8 cellular contexts compared by ENCODE assay signal in the genomic region with DNA sequence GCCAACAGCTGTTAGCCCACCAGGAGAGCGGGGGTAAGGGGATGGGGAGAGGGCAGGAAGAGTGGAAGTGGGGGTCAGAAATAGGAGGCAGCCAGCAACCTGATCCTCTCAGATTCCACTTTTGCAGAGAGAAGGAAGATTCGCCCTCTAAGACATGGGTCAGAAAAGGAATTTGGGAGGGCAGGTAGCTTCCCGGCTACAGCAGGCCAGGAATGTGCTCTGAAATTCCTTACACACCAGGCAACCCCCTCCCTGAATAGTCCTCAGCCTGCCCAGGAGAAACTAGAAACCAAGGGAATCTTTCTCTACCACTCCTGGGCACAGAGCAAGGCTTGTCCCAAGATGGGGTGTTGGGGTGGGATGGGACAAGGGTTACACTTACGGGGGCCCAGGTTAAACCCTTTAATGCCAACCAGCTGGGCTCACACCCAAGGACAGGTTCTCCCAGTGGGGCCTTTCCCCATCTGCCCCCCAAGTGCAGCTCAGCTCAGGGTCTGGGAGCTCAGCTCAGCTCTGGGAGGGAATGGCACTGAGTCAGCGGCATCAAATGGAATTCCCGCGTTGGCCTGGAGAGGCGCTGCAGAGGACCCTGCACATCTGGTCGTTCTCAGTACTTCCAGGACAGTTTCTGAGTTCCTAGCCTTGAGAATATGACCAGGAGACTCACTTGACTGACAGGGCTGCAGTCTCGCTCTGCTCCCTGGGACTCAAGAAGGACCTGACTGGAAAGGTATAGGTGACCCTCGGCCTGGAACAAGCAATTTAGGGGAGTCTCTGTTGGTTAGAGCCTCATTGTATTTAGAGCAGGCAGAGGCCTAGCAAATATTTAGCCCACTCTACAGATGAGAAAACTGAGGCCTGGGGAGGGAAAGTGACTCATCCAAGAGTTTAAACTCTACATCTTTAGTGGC. TPM values are rescaled to one million over a fixed set of nuclear protein-coding genes. Genes with fewer than 3 reads are reported as not detected.
A peak's percentile ranks its signal among the peaks of the same experiment; 100 is the strongest.
DNase-seq lines count a peak whose midpoint lies in the region; ATAC-seq and TF ChIP-seq lines count a peak whose summit lies in the region.

No MANE protein-coding gene starts in this region.

- H3K4me1 ChIP-seq in iPS-15b (ENCODE audit: control insufficient read depth, insufficient read depth, low read length), result peaks cover 31% of the 10 kb centered on the region

- ATAC-seq in T-cell (replicated peaks in 1 of 4) (no peak), GM18907 (IDR thresholded peaks at IDR 0.05; ENCODE audit: unreplicated experiment) (no peak), HG03196 (IDR thresholded peaks at IDR 0.05; ENCODE audit: unreplicated experiment) (no peak), GM18520 (IDR thresholded peaks at IDR 0.05; ENCODE audit: unreplicated experiment) (no peak)

- CTCF ChIA-PET in T-cell (lab: Charles Lee), result no interaction called here

- H3K36me3 Mint-ChIP-seq in T-cell, result no peaks in the 10 kb centered on the region

- H3K9me3 ChIP-seq in WERI-Rb-1 (ENCODE audit: severe bottlenecking) (no peaks in the 10 kb centered on the region), iPS-15b (ENCODE audit: control insufficient read depth, insufficient read depth, low read length) (no peaks in the 10 kb centered on the region)

- POLR2A ChIA-PET in T-cell (lab: Charles Lee), result no interaction called here

- H3K4me3 ChIP-seq in WERI-Rb-1 (ENCODE audit: low read depth, low read length) (no peak overlapping the region), iPS-15b (ENCODE audit: low read depth, low read length) (peak overlapping the region; percentile 23)

- TF ChIP-seq CTCF in GM10266 (IDR thresholded peaks at IDR 0.05; ENCODE audit: control insufficient read depth, insufficient read depth, low read depth, missing control alignments) (peak; percentile 67), WERI-Rb-1 (IDR thresholded peaks at IDR 0.05; ENCODE audit: low read depth, low read length) (peak; percentile 93)

- H3K27ac ChIP-seq in WERI-Rb-1, result peak overlapping the region; percentile 8; the same call in 1 of the 2 replicates

- H3K4me1 Mint-ChIP-seq in T-cell, result no peaks in the 10 kb centered on the region

- H3K27ac Mint-ChIP-seq in T-cell, result no peak overlapping the region

- no peak overlapping the region for H3K9ac ChIP-seq in iPS-15b (ENCODE audit: low read depth, low read length)

- peaks cover 11 to 23% of the 10 kb centered on the region in 2 donors for H3K27me3 Mint-ChIP-seq in T-cell

- DNase-seq in GM10266 (ENCODE audit: extremely low spot score) (peak; percentile 63), HS-27A (ENCODE audit: low read depth) (peak; percentile 51), WERI-Rb-1 (peak; percentile 78), T-cell (no peak)

- H3K4me3 Mint-ChIP-seq in T-cell, result no peak overlapping the region

- H3K36me3 ChIP-seq in WERI-Rb-1, result no peaks in the 10 kb centered on the region
- H3K36me3 ChIP-seq in iPS-15b (ENCODE audit: control insufficient read depth, insufficient read depth, low read length), result no peaks in the 10 kb centered on the region

- no peaks in the 10 kb centered on the region for H3K9me3 Mint-ChIP-seq in T-cell

- H3K27me3 ChIP-seq in WERI-Rb-1 (ENCODE audit: insufficient read depth, low read depth, severe bottlenecking) (no peaks in the 10 kb centered on the region), iPS-15b (ENCODE audit: control insufficient read depth, insufficient read depth, low read length) (no peaks in the 10 kb centered on the region)

RNA-seq across cellular contexts. Expression of a gene that starts 0.8 kb away (rescaled TPM):
- not detected for total RNA-seq in T-cell

RNA-seq across cellular contexts. Expression of a gene that starts 22.4 kb away (rescaled TPM):
- 1 to 10 TPM in 2 of 5 donors, under 1 TPM in 1, not detected in 2; 0.53 to 1.7 (median 1.1) TPM for total RNA-seq in T-cell

RNA-seq across cellular contexts. Expression of a gene that starts 44.8 kb away (rescaled TPM):
- not detected for total RNA-seq in T-cell

Comparison
In these comparisons a context has a peak if more than half of its experiments do, and no peak if none do; other contexts are left out.
1. DNase-seq: peak in GM10266 (single experiment), HS-27A (single experiment) and WERI-Rb-1 (single experiment); none in T-cell (0 of 34).